ENCODE assay signal across 25 cellular contexts in the genomic region with DNA sequence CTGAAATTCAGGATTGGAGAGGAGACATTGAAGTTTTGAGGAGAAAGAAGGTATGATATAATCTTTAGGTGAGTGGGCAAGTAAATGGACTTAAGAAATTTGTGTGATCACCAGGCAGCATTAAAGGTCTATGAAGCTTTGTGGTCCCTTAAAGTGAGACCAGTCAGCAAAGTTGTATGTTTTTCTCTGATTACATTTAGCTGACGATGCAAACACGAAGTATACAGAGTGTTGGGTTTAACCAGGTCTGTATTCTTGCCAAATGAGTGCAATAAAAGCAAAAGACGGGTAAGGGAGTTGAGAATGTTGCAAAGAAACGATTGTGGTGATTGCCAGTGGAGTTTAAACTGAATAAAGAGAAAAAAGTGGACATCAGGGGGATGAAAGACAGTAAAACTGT. TPM values are rescaled to one million over a fixed set of nuclear protein-coding genes. Genes with fewer than 3 reads are reported as not detected.
DNase-seq lines count a peak whose midpoint lies in the region; ATAC-seq, FAIRE-seq and TF ChIP-seq lines count a peak whose summit lies in the region.
"Had no signal": no experiment of that assay in that cellular context is flagged by ENCODE, and none has a peak within 500 bp of the region (broad histone marks: within the 10 kb centered on the region; RNA-seq: fewer than 3 reads in every experiment).

No MANE protein-coding gene starts in this region.

- H3K4me1 ChIP-seq in HepG2 (ENCODE audit: insufficient read depth, low read length) (peaks cover 31% of the 10 kb centered on the region), right lobe of liver (no peaks in the 10 kb centered on the region), K562 (replicated peaks in 1 of 2; ENCODE audit: control insufficient read depth in 2 of 2, insufficient read depth in 2 of 2, low read length in 2 of 2) (peaks cover 0 to 3% of the 10 kb centered on the region in 2 experiments; a peak in 1 of 5 replicates), mucosa of descending colon (ENCODE audit: low read depth) (no peaks in the 10 kb centered on the region)
- H3K4me1 ChIP-seq: BE2C; BLaER1 treated with 17β-estradiol and CSF1 and Interleukin-3, amounts not matched to agents 10 nM and 100 nM had no signal

- H3K9me3 ChIP-seq in HepG2 (ENCODE audit: low read length), result no peaks in the 10 kb centered on the region
- H3K9me3 ChIP-seq in right lobe of liver, result no peaks in the 10 kb centered on the region
- H3K9me3 ChIP-seq in K562 (replicated peaks; ENCODE audit: control insufficient read depth, insufficient read depth, low read depth, low read length), result no peaks in the 10 kb centered on the region
- no peaks in the 10 kb centered on the region for H3K9me3 ChIP-seq in mucosa of descending colon
- H3K9me3 ChIP-seq: BE2C had no signal

- CTCF ChIA-PET in HepG2 (lab: Yijun Ruan, JAX; ENCODE audit: low intra/inter-chr PET ratio, low total read pairs), result no interaction called here
- CTCF ChIA-PET in K562 (lab: Yijun Ruan, JAX; ENCODE audit: low intra/inter-chr PET ratio), result no interaction called here

- H3K4me3 ChIP-seq in HepG2 (replicated peaks in 1 of 3; ENCODE audit: insufficient read depth in 1 of 3, low read depth in 2 of 3, low read length in 3 of 3) (no peak overlapping the region), right lobe of liver (no peak overlapping the region), K562 (no peak overlapping the region), mucosa of descending colon (no peak overlapping the region)
- H3K4me3 ChIP-seq: BLaER1 treated with 17β-estradiol and CSF1 and Interleukin-3, amounts not matched to agents 10 nM and 100 nM; GM23248 had no signal

- H2AFZ ChIP-seq in HepG2 (ENCODE audit: low read length) (no peak overlapping the region), K562 (ENCODE audit: low read depth, low read length) (no peak overlapping the region)
- H2AFZ ChIP-seq: GM23248 had no signal

- TF ChIP-seq RAD21 in HepG2 (CRISPR knock-in tag; IDR thresholded peaks at IDR 0.05), result no peak
- TF ChIP-seq RAD21 in K562 (CRISPR knock-in tag; conservative IDR thresholded peaks at IDR 0.05 in 1 of 2, IDR thresholded peaks at IDR 0.05 in 1 of 2), result no peak

- H4K20me1 ChIP-seq in HepG2 (ENCODE audit: insufficient read depth, low read length), result no peaks in the 10 kb centered on the region
- H4K20me1 ChIP-seq in K562 (replicated peaks; ENCODE audit: control insufficient read depth, insufficient read depth, low read length), result no peaks in the 10 kb centered on the region
- H4K20me1 ChIP-seq: BLaER1 treated with 17β-estradiol and CSF1 and Interleukin-3, amounts not matched to agents 10 nM and 100 nM had no signal

- H3K27ac ChIP-seq in HepG2 (ENCODE audit: extremely low read length, insufficient read depth, low read length) (no peak overlapping the region), right lobe of liver (no peak overlapping the region), K562 (ENCODE audit: extremely low read depth, low read depth, low read length) (no peak overlapping the region)
- H3K27ac ChIP-seq: 22Rv1; BLaER1 treated with 17β-estradiol and CSF1 and Interleukin-3, amounts not matched to agents 10 nM and 100 nM; GM23248 had no signal

- ATAC-seq in HepG2 (no peak), right lobe of liver (no peak), K562 (no peak), mucosa of descending colon (peak; percentile 14), GM18520 (IDR thresholded peaks at IDR 0.05; ENCODE audit: unreplicated experiment) (no peak), HG03280 (IDR thresholded peaks at IDR 0.05; ENCODE audit: unreplicated experiment) (no peak)

- in situ Hi-C loops in HepG2 (cut with HindIII; ENCODE audit: extremely low pct_ligation_motif_present, low pct_unique_long_range_greater_than_20kb) (no loop called here), K562 (cut with MboI) (no loop called here)

- POLR2A ChIA-PET in HepG2 (lab: Yijun Ruan, JAX), result no interaction called here
- POLR2A ChIA-PET in K562 (lab: Yijun Ruan, JAX), result no interaction called here

- no peak for TF ChIP-seq POLR2A in HepG2 (IDR thresholded peaks at IDR 0.05; ENCODE audit: insufficient read depth in 1 of 2, low read depth in 2 of 2, low read length in 2 of 2)
- TF ChIP-seq POLR2A in right lobe of liver (IDR thresholded peaks at IDR 0.05), result no peak
- TF ChIP-seq POLR2A in K562 (conservative IDR thresholded peaks at IDR 0.05), result no peak

- H3K9me1 ChIP-seq in K562 (ENCODE audit: control insufficient read depth, insufficient read depth, low read length), result no peaks in the 10 kb centered on the region

- H3K9ac ChIP-seq in HepG2 (ENCODE audit: insufficient read depth, low read depth, low read length) (no peak overlapping the region), K562 (ENCODE audit: insufficient read depth in 1 of 2, low read depth in 2 of 2, low read length in 2 of 2) (no peak overlapping the region)
- H3K9ac ChIP-seq: BLaER1 treated with 17β-estradiol and CSF1 and Interleukin-3, amounts not matched to agents 10 nM and 100 nM; GM23248 had no signal

- H3K79me2 ChIP-seq in HepG2 (ENCODE audit: insufficient read depth, low read length) (no peaks in the 10 kb centered on the region), K562 (ENCODE audit: control insufficient read depth, insufficient read depth, low read length) (no peaks in the 10 kb centered on the region)

- TF ChIP-seq CTCF in HepG2 (CRISPR knock-in tag; IDR thresholded peaks at IDR 0.05) (no peak), right lobe of liver (IDR thresholded peaks at IDR 0.05) (no peak), K562 (IDR thresholded peaks at IDR 0.05 in 2 of 3, conservative IDR thresholded peaks at IDR 0.05 in 1 of 3; ENCODE audit: insufficient read depth in 2 of 3, low read depth in 1 of 3, low read length in 3 of 3) (no peak), mucosa of descending colon (IDR thresholded peaks at IDR 0.05) (no peak)

- BruUV-seq in HepG2 (replicated peaks; lab: Mats Ljungman, UMichigan), result no TSS peak
- no TSS peak for BruUV-seq in K562 (replicated peaks; lab: Mats Ljungman, UMichigan)

- H3K36me3 ChIP-seq in HepG2 (replicated peaks in 1 of 2; ENCODE audit: control insufficient read depth in 1 of 2, insufficient read depth in 2 of 2, low read length in 2 of 2) (no peaks in the 10 kb centered on the region), right lobe of liver (no peaks in the 10 kb centered on the region), K562 (ENCODE audit: control insufficient read depth, insufficient read depth, low read length) (no peaks in the 10 kb centered on the region), mucosa of descending colon (ENCODE audit: low read depth) (no peaks in the 10 kb centered on the region)
- H3K36me3 ChIP-seq: BE2C; BLaER1 treated with 17β-estradiol and CSF1 and Interleukin-3, amounts not matched to agents 10 nM and 100 nM had no signal

- no peak for FAIRE-seq in HepG2 (lab: Jason Lieb, UNC)
- no peak for FAIRE-seq in K562 (lab: Jason Lieb, UNC)
- FAIRE-seq: A204.1, D721Med, GM12891, GM18507, H1 had no signal

- DNase-seq in HepG2 (ENCODE audit: low spot score), result no peak
- DNase-seq in right lobe of liver, result no peak
- no peak for DNase-seq in K562 (ENCODE audit: extremely low read depth in 1 of 4, low spot score in 3 of 4)
- no peak for DNase-seq in mucosa of descending colon
- DNase-seq: ACHN; AML-193; BE2C; CD4-positive, alpha-beta T cell; CD8-positive, alpha-beta memory T cell; DMS 273 treated with DMSO at 0.1 percent for 48 hours; DMS79; EL; GDM1; GM23248; H7; HCEC 1CT had no signal

- intact Hi-C loops in HepG2 (cut with micrococcal nuclease; ENCODE audit: unreplicated experiment) (no loop called here), right lobe of liver (cut with DNase I) (no loop called here), K562 (cut with micrococcal nuclease) (no loop called here), mucosa of descending colon (cut with DNase I, micrococcal nuclease) (no loop called here)

- H3K27me3 ChIP-seq in HepG2 (ENCODE audit: control insufficient read depth in 1 of 2, insufficient read depth in 2 of 2, low read length in 2 of 2) (no peaks in the 10 kb centered on the region), right lobe of liver (no peaks in the 10 kb centered on the region), K562 (ENCODE audit: control insufficient read depth in 2 of 2, insufficient read depth in 2 of 2, low read length in 2 of 2) (no peaks in the 10 kb centered on the region)
- H3K27me3 ChIP-seq: BE2C had no signal

- 89% methylated on average over 4 of the region's 4 CpGs for WGBS in HepG2 (ENCODE audit: low lambda C conversion rate)
- WGBS in right lobe of liver (ENCODE audit: insufficient coverage, low coverage, low lambda C conversion rate, missing lambda C conversion rate), result 19% methylated on average over 4 of the region's 4 CpGs
- WGBS in K562 (ENCODE audit: insufficient coverage, low coverage, missing lambda C conversion rate), result 7% methylated on average over 4 of the region's 4 CpGs

- TF ChIP-seq EP300 in HepG2 (IDR thresholded peaks at IDR 0.05; ENCODE audit: low read depth in 2 of 2, low read length in 2 of 2) (no peak), HepG2 (CRISPR knock-in tag; IDR thresholded peaks at IDR 0.05; ENCODE audit: borderline replicate concordance) (no peak), K562 (IDR thresholded peaks at IDR 0.05; ENCODE audit: low read length) (no peak)

- H3K4me2 ChIP-seq in HepG2 (ENCODE audit: low read depth, low read length) (no peak overlapping the region), K562 (ENCODE audit: insufficient read depth, low read length) (no peak overlapping the region)
- H3K4me2 ChIP-seq: BLaER1 treated with 17β-estradiol and CSF1 and Interleukin-3, amounts not matched to agents 10 nM and 100 nM had no signal

RNA-seq across cellular contexts. Expression of a gene that starts 11.6 kb away (rescaled TPM):
- 36.7 and 43.6 TPM in 2 replicates for total RNA-seq in HepG2 (2016; rRNA removed; fragmentation: Illumina TruSeq; extraction: Trizol)
- total RNA-seq in HepG2 (2016; cell fraction: cytosol; rRNA removed; fragmentation: Illumina TruSeq; extraction: Trizol; ENCODE audit: low read depth), result 18.9 and 19.9 TPM in 2 replicates
- total RNA-seq in HepG2 (2016; cell fraction: insoluble cytoplasmic fraction; rRNA removed; fragmentation: Illumina TruSeq; extraction: Trizol), result 38.7 and 43.0 TPM in 2 replicates
- total RNA-seq in HepG2 (2016; cell fraction: membrane; rRNA removed; fragmentation: Illumina TruSeq; extraction: Trizol), result 17.0 and 24.1 TPM in 2 replicates
- total RNA-seq in HepG2 (2016; cell fraction: nucleus; rRNA removed; fragmentation: Illumina TruSeq; extraction: Trizol), result 37.3 and 42.4 TPM in 2 replicates
- 28.5 and 37.8 TPM in 2 replicates for polyA plus RNA-seq in HepG2 (2011; rRNA removed)
- 18.2 and 24.7 TPM in 2 replicates for polyA plus RNA-seq in HepG2 (2011; cell fraction: cytosol; rRNA removed)
- polyA plus RNA-seq in HepG2 (2011; cell fraction: nucleus; rRNA removed), result 7.8 and 12.2 TPM in 2 replicates
- polyA plus RNA-seq in HepG2 (2012), result 25.2 and 32.7 TPM in 2 replicates
- polyA plus RNA-seq in HepG2 (2016; cell fraction: cytosol; fragmentation: Illumina TruSeq; extraction: Trizol; ENCODE audit: low read depth), result 9.9 and 11.2 TPM in 2 replicates
- 20.1 and 23.7 TPM in 2 replicates for polyA plus RNA-seq in HepG2 (2016; cell fraction: insoluble cytoplasmic fraction; fragmentation: Illumina TruSeq; extraction: Trizol; ENCODE audit: low read depth)
- polyA plus RNA-seq in HepG2 (2016; cell fraction: membrane; fragmentation: Illumina TruSeq; extraction: Trizol; ENCODE audit: low read depth), result 11.4 and 12.1 TPM in 2 replicates
- 35.5 and 36.8 TPM in 2 replicates for polyA plus RNA-seq in HepG2 (2016; cell fraction: nucleus; fragmentation: Illumina TruSeq; extraction: Trizol; ENCODE audit: insufficient read depth, low read depth)
- polyA minus RNA-seq in HepG2 (2011; rRNA and poly(A)+ RNA removed; ENCODE audit: low replicate concordance), result 30.2 and 47.3 TPM in 2 replicates
- 18.5 and 19.6 TPM in 2 replicates for polyA minus RNA-seq in HepG2 (2011; cell fraction: cytosol; rRNA and poly(A)+ RNA removed)
- 27.2 and 27.5 TPM in 2 replicates for polyA minus RNA-seq in HepG2 (2011; cell fraction: nucleus; rRNA and poly(A)+ RNA removed)
- total RNA-seq in right lobe of liver, result 10 to 100 TPM; 24.9 to 37.0 (median 30.9) TPM
- 22.5 and 60.7 TPM in 2 replicates for total RNA-seq in K562 (2011; cell fraction: chromatin; rRNA removed; ENCODE audit: low replicate concordance)
- 18.8 and 20.0 TPM in 2 replicates for total RNA-seq in K562 (2011; cell fraction: nucleolus; rRNA removed)
- total RNA-seq in K562 (2011; cell fraction: nucleoplasm; rRNA removed), result 38.9 and 76.5 TPM in 2 replicates
- 7.7 and 10.7 TPM in 2 replicates for total RNA-seq in K562 (2014; rRNA removed)
- 25.8 and 30.3 TPM in 2 replicates for total RNA-seq in K562 (2014; rRNA removed; fragmentation: Illumina TruSeq; extraction: Trizol)
- total RNA-seq in K562 (2015; rRNA removed; fragmentation: Illumina TruSeq; extraction: Trizol), result 12.0 and 14.1 TPM in 2 replicates
- 22.4 and 26.5 TPM in 2 replicates for total RNA-seq in K562 (2021)
- 29.1 and 32.1 TPM in 2 replicates for polyA plus RNA-seq in K562 (2011; rRNA removed)
- polyA plus RNA-seq in K562 (2011; cell fraction: cytosol; rRNA removed), result 10.4 and 24.0 TPM in 2 replicates
- polyA plus RNA-seq in K562 (2011; cell fraction: nucleus; rRNA removed), result 17.6 and 24.1 TPM in 2 replicates
- polyA plus RNA-seq in K562 (2012), result 11.5 and 13.9 TPM in 2 replicates
- polyA plus RNA-seq in K562 (2014; fragmentation: Illumina TruSeq; extraction: Trizol), result 14.3 and 15.6 TPM in 2 replicates
- polyA plus RNA-seq in K562 (2014; fragmentation: Nextera tagmentation; extraction: Ambion mirVana), result 10 to 100 TPM; 31.3 to 44.2 TPM
- 10.3 and 12.8 TPM in 2 replicates for polyA plus RNA-seq in K562 (2014; rRNA removed)
- polyA minus RNA-seq in K562 (2011; rRNA and poly(A)+ RNA removed), result 18.1 and 20.2 TPM in 2 replicates
- polyA minus RNA-seq in K562 (2011; cell fraction: cytosol; rRNA and poly(A)+ RNA removed), result 6.5 and 9.6 TPM in 2 replicates
- polyA minus RNA-seq in K562 (2011; cell fraction: nucleus; rRNA and poly(A)+ RNA removed), result 9.6 and 15.7 TPM in 2 replicates
- 10 to 100 TPM; 43.4 to 43.9 (median 43.6) TPM for total RNA-seq in mucosa of descending colon

RNA-seq across cellular contexts. Expression of a gene that starts 54.0 kb away (rescaled TPM):
- total RNA-seq in HepG2 (2016; rRNA removed; fragmentation: Illumina TruSeq; extraction: Trizol), result 1.7 and 29.5 TPM in 2 replicates
- total RNA-seq in HepG2 (2016; cell fraction: cytosol; rRNA removed; fragmentation: Illumina TruSeq; extraction: Trizol; ENCODE audit: low read depth), result 1.9 and 2.5 TPM in 2 replicates
- 1.3 and 1.6 TPM in 2 replicates for total RNA-seq in HepG2 (2016; cell fraction: insoluble cytoplasmic fraction; rRNA removed; fragmentation: Illumina TruSeq; extraction: Trizol)
- total RNA-seq in HepG2 (2016; cell fraction: membrane; rRNA removed; fragmentation: Illumina TruSeq; extraction: Trizol), result 0.83 and 0.93 TPM in 2 replicates
- 4.3 and 5.3 TPM in 2 replicates for total RNA-seq in HepG2 (2016; cell fraction: nucleus; rRNA removed; fragmentation: Illumina TruSeq; extraction: Trizol)
- 1.1 and 1.6 TPM in 2 replicates for polyA plus RNA-seq in HepG2 (2011; rRNA removed)
- 0.68 and 0.94 TPM in 2 replicates for polyA plus RNA-seq in HepG2 (2011; cell fraction: cytosol; rRNA removed)
- 1.5 and 2.6 TPM in 2 replicates for polyA plus RNA-seq in HepG2 (2011; cell fraction: nucleus; rRNA removed)
- 1.0 and 1.7 TPM in 2 replicates for polyA plus RNA-seq in HepG2 (2012)
- polyA plus RNA-seq in HepG2 (2016; cell fraction: cytosol; fragmentation: Illumina TruSeq; extraction: Trizol; ENCODE audit: low read depth), result 0.06 and 0.07 TPM in 2 replicates
- polyA plus RNA-seq in HepG2 (2016; cell fraction: insoluble cytoplasmic fraction; fragmentation: Illumina TruSeq; extraction: Trizol; ENCODE audit: low read depth), result 0.72 and 0.86 TPM in 2 replicates
- polyA plus RNA-seq in HepG2 (2016; cell fraction: membrane; fragmentation: Illumina TruSeq; extraction: Trizol; ENCODE audit: low read depth), result 0.15 TPM in 2 replicates
- polyA plus RNA-seq in HepG2 (2016; cell fraction: nucleus; fragmentation: Illumina TruSeq; extraction: Trizol; ENCODE audit: insufficient read depth, low read depth), result 2.3 and 3.2 TPM in 2 replicates
- polyA minus RNA-seq in HepG2 (2011; rRNA and poly(A)+ RNA removed; ENCODE audit: low replicate concordance), result 2.3 and 16.7 TPM in 2 replicates
- 1.9 and 3.8 TPM in 2 replicates for polyA minus RNA-seq in HepG2 (2011; cell fraction: cytosol; rRNA and poly(A)+ RNA removed)
- polyA minus RNA-seq in HepG2 (2011; cell fraction: nucleus; rRNA and poly(A)+ RNA removed), result 5.3 and 6.0 TPM in 2 replicates
- 1 to 10 TPM in 2 of 6 experiments, under 1 TPM in 4; 0.47 to 1.2 (median 0.81) TPM for total RNA-seq in right lobe of liver
- total RNA-seq in K562 (2011; cell fraction: chromatin; rRNA removed; ENCODE audit: low replicate concordance), result 2.5 and 2.9 TPM in 2 replicates
- total RNA-seq in K562 (2011; cell fraction: nucleolus; rRNA removed), result 1.2 and 2.2 TPM in 2 replicates
- 2.3 and 2.4 TPM in 2 replicates for total RNA-seq in K562 (2011; cell fraction: nucleoplasm; rRNA removed)
- total RNA-seq in K562 (2014; rRNA removed), result 1.00 and 1.1 TPM in 2 replicates
- total RNA-seq in K562 (2014; rRNA removed; fragmentation: Illumina TruSeq; extraction: Trizol), result 1.1 and 1.2 TPM in 2 replicates
- total RNA-seq in K562 (2015; rRNA removed; fragmentation: Illumina TruSeq; extraction: Trizol), result 1.6 and 1.8 TPM in 2 replicates
- 1.4 and 1.8 TPM in 2 replicates for total RNA-seq in K562 (2021)
- polyA plus RNA-seq in K562 (2011; rRNA removed), result 0.96 and 1.0 TPM in 2 replicates
- 0.52 and 0.66 TPM in 2 replicates for polyA plus RNA-seq in K562 (2011; cell fraction: cytosol; rRNA removed)
- polyA plus RNA-seq in K562 (2011; cell fraction: nucleus; rRNA removed), result 1.6 and 2.6 TPM in 2 replicates
- 1.5 and 2.1 TPM in 2 replicates for polyA plus RNA-seq in K562 (2012)
- 1.3 and 1.6 TPM in 2 replicates for polyA plus RNA-seq in K562 (2014; fragmentation: Illumina TruSeq; extraction: Trizol)
- under 1 TPM; 0.28 to 0.42 TPM for polyA plus RNA-seq in K562 (2014; fragmentation: Nextera tagmentation; extraction: Ambion mirVana)
- polyA plus RNA-seq in K562 (2014; rRNA removed), result 0.49 and 0.85 TPM in 2 replicates
- polyA minus RNA-seq in K562 (2011; rRNA and poly(A)+ RNA removed), result 2.0 and 4.8 TPM in 2 replicates
- 4.2 TPM in 2 replicates for polyA minus RNA-seq in K562 (2011; cell fraction: cytosol; rRNA and poly(A)+ RNA removed)
- 2.3 and 4.0 TPM in 2 replicates for polyA minus RNA-seq in K562 (2011; cell fraction: nucleus; rRNA and poly(A)+ RNA removed)
- total RNA-seq in mucosa of descending colon, result 1 to 10 TPM; 7.5 to 9.5 (median 7.6) TPM
- total RNA-seq: CD4-positive, alpha-beta T cell had no signal
- polyA plus RNA-seq: CD8-positive, alpha-beta memory T cell had no signal
